ENCODE assay signal across 19 cellular contexts in genomic region chr1:33966346-33967141, GRCh38.
A peak's percentile ranks its signal among the peaks of the same experiment; 100 is the strongest.
DNase-seq lines count a peak whose midpoint lies in the region; TF ChIP-seq lines count a peak whose summit lies in the region.
"Had no signal": no experiment of that assay in that cellular context is flagged by ENCODE, and none has a peak within 500 bp of the region (broad histone marks: within the 10 kb centered on the region; RNA-seq: fewer than 3 reads in every experiment).

No MANE protein-coding gene starts in this region.

- H3K4me1 ChIP-seq in MM.1S (ENCODE audit: low read length), result no peaks in the 10 kb centered on the region
- H3K4me1 ChIP-seq: ascending aorta, vagina had no signal

- peaks cover 13% of the 10 kb centered on the region for H3K27me3 Mint-ChIP-seq in nephron progenitor cell (ENCODE audit: low read depth, poor library complexity)
- H3K27me3 Mint-ChIP-seq in activated naive CD4-positive, alpha-beta T cell treated with anti-CD3 and anti-CD28 coated beads, Interleukin-2, amount 10 ng/mL, durations not matched to agents 7 days and 5 days, result peaks cover 4% of the 10 kb centered on the region

- H3K9me3 Mint-ChIP-seq in nephron progenitor cell, result no peaks in the 10 kb centered on the region
- no peaks in the 10 kb centered on the region for H3K9me3 Mint-ChIP-seq in activated naive CD4-positive, alpha-beta T cell treated with anti-CD3 and anti-CD28 coated beads, Interleukin-2, amount 10 ng/mL, durations not matched to agents 7 days and 5 days

- H3K4me3 ChIP-seq in MM.1S (ENCODE audit: low read length), result no peak overlapping the region
- H3K4me3 ChIP-seq: ascending aorta, vagina had no signal

- no peaks in the 10 kb centered on the region for H3K9me3 ChIP-seq in MM.1S (replicated peaks; ENCODE audit: insufficient read depth, low read length)
- H3K9me3 ChIP-seq: ascending aorta, vagina had no signal

- peak overlapping the region; percentile 9 for H3K27ac Mint-ChIP-seq in nephron progenitor cell
- no peak overlapping the region for H3K27ac Mint-ChIP-seq in activated naive CD4-positive, alpha-beta T cell treated with anti-CD3 and anti-CD28 coated beads, Interleukin-2, amount 10 ng/mL, durations not matched to agents 7 days and 5 days

- no peak overlapping the region for H3K4me2 ChIP-seq in MM.1S (ENCODE audit: low read depth, low read length)

- no peaks in the 10 kb centered on the region for H3K36me3 Mint-ChIP-seq in nephron progenitor cell (ENCODE audit: low read depth)
- no peaks in the 10 kb centered on the region for H3K36me3 Mint-ChIP-seq in activated naive CD4-positive, alpha-beta T cell treated with anti-CD3 and anti-CD28 coated beads, Interleukin-2, amount 10 ng/mL, durations not matched to agents 7 days and 5 days

- no peak overlapping the region for H3K9ac ChIP-seq in MM.1S (ENCODE audit: low read length)

- H3K4me1 Mint-ChIP-seq in nephron progenitor cell, result peaks cover 4% of the 10 kb centered on the region
- no peaks in the 10 kb centered on the region for H3K4me1 Mint-ChIP-seq in activated naive CD4-positive, alpha-beta T cell treated with anti-CD3 and anti-CD28 coated beads, Interleukin-2, amount 10 ng/mL, durations not matched to agents 7 days and 5 days

- peaks cover 9% of the 10 kb centered on the region; the same call in 1 of the 2 replicates for H3K27me3 ChIP-seq in MM.1S (replicated peaks; ENCODE audit: insufficient read depth, low read length)
- H3K27me3 ChIP-seq: ascending aorta, vagina had no signal

- no peaks in the 10 kb centered on the region for H3K36me3 ChIP-seq in MM.1S (replicated peaks; ENCODE audit: insufficient read depth, low read length)
- H3K36me3 ChIP-seq: ascending aorta, vagina had no signal

- no peaks in the 10 kb centered on the region for H3K79me2 ChIP-seq in MM.1S (ENCODE audit: low read length)

- H3F3A ChIP-seq in MM.1S (ENCODE audit: insufficient read depth, low read length), result no peaks in the 10 kb centered on the region

- CTCF ChIA-PET in activated naive CD4-positive, alpha-beta T cell treated with anti-CD3 and anti-CD28 coated beads, Interleukin-2, amount 10 ng/mL, durations not matched to agents 7 days and 5 days (lab: Charles Lee), result interaction anchor here (0.7 kb wide), 1 partner anchor 8 kb away, joined by 3 read pairs; no protein-coding TSS in a partner anchor

- H4K20me1 ChIP-seq in MM.1S (ENCODE audit: insufficient read depth, low read length), result no peaks in the 10 kb centered on the region

- no peak overlapping the region for H2AFZ ChIP-seq in MM.1S (ENCODE audit: low read length)

- H3K9me2 ChIP-seq in MM.1S (replicated peaks; ENCODE audit: insufficient read depth, low read length), result no peaks in the 10 kb centered on the region

- no peak overlapping the region for H3K4me3 Mint-ChIP-seq in nephron progenitor cell
- no peak overlapping the region for H3K4me3 Mint-ChIP-seq in activated naive CD4-positive, alpha-beta T cell treated with anti-CD3 and anti-CD28 coated beads, Interleukin-2, amount 10 ng/mL, durations not matched to agents 7 days and 5 days

- DNase-seq in NCI-H1694 (lab: John Stamatoyannopoulos, UW) (peak; percentile 12), NCI-H1694 treated with DMSO at 0.1 percent for 48 hours (lab: John Stamatoyannopoulos, UW) (no peak), MM.1S (no peak), SW480 (ENCODE audit: low spot score) (peak; percentile 11), nephron progenitor cell (no peak), kidney glomerular epithelial cell (lab: John Stamatoyannopoulos, UW) (no peak), inferior parietal cortex (ENCODE audit: extremely low spot score) (no peak)
- DNase-seq in activated naive CD4-positive, alpha-beta T cell treated with anti-CD3 and anti-CD28 coated beads, Interleukin-2, amount 10 ng/mL, durations not matched to agents 7 days and 5 days, result no peak
- DNase-seq: activated gamma-delta T cell treated with Interleukin-2 at 50 U/mL for 16 hours, cortex of kidney, GDM1, Kasumi-1, mesenchymal stem cell, NCI-H2029 treated with DMSO at 0.1 percent for 48 hours, retina, Right ventricle myocardium superior, T-helper 2 cell had no signal

- H3K27ac ChIP-seq in MM.1S (ENCODE audit: low read length), result peak overlapping the region; percentile 22; the same call in 1 of the 2 replicates
- H3K27ac ChIP-seq: ascending aorta, vagina had no signal

- no peak for TF ChIP-seq CTCF in MM.1S (IDR thresholded peaks at IDR 0.05; ENCODE audit: low read length)
- no peak for TF ChIP-seq CTCF in nephron progenitor cell (IDR thresholded peaks at IDR 0.05)

Comparison
In these comparisons a context has a peak if more than half of its experiments do, and no peak if none do; other contexts are left out.
1. DNase-seq: peak in NCI-H1694 (single experiment) and SW480 (single experiment); none in NCI-H1694 treated with DMSO at 0.1 percent for 48 hours (single experiment), MM.1S (single experiment), nephron progenitor cell (single experiment), kidney glomerular epithelial cell (single experiment), activated naive CD4-positive, alpha-beta T cell treated with anti-CD3 and anti-CD28 coated beads, Interleukin-2, amount 10 ng/mL, durations not matched to agents 7 days and 5 days (single experiment) and inferior parietal cortex (single experiment).